Comparison of ENCODE assay signal across 36 cellular contexts in the genomic region with DNA sequence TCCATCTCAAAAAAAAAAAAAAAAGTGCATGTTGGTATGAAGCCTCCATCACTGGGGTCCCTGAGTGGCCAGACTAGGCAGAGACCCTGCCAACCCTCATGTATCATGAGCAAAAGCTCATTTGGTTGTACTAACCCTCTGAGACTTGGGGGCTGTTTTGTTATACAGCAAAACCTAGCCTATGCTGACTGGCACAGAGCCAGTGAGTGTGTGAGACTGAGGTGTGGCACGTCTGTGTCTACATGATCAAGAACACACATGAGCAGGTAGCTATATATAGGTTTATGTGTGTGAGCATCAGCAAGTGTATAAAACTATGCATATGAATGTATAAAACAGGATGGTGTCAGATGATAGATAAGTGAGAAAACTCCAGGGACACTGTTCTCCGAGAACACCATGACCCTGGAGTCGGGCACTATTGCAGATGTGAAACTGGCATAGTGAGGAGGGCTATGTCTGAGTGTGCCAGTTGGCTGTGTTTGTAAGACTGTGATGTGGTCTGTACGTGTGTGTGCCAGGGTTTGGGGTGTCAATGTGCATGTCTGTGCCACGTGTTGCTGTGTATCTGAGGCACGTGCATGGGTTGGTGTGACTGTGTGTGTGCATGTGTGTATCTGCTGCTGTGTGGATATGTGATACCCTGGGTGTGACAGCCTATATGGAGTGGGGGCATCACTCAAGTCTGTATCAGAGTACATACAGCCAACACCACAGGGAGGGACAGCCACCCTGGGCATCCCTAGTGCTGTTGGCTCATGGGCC. TPM values are rescaled to one million over a fixed set of nuclear protein-coding genes. Genes with fewer than 3 reads are reported as not detected.
"Had no signal": no experiment of that assay in that cellular context is flagged by ENCODE, and none has a peak within 500 bp of the region (broad histone marks: within the 10 kb centered on the region; RNA-seq: fewer than 3 reads in every experiment).

No MANE protein-coding gene starts in this region.

- H3K27ac Mint-ChIP-seq: activated B cell treated with CpG ODN at 0.5 μM for 24 hours; activated CD4-positive, alpha-beta memory T cell treated with anti-CD3 and anti-CD28 coated beads for 36 hours; activated naive CD4-positive, alpha-beta T cell treated with anti-CD3 and anti-CD28 coated beads for 36 hours; activated naive CD4-positive, alpha-beta T cell treated with anti-CD3 and anti-CD28 coated beads, Interleukin-2, amount 50 U/mL, for 72 hours; activated T-helper 1 cell treated with anti-CD3 and anti-CD28 coated beads, Interleukin-12 subunit alpha, Interleukin-12 subunit beta, Interleukin-2, Interleukin-4 antibody, amounts not matched to agents 30 ng/mL and 10 ng/mL and 1 ng/mL, durations not matched to agents 14 hours and 24 hours and 36 hours; T-helper 1 cell treated with Interleukin-12 subunit alpha and Interleukin-12 subunit beta and Interleukin-4 antibody, amounts not matched to agents 30 μg/mL and 1 μg/mL, for 36 hours; T-helper 2 cell treated with Interferon-gamma antibody and Interleukin-4, amounts not matched to agents 5 μg/mL and 100 μg/mL, for 36 hours had no signal

- DNase-seq: activated B cell treated with CpG ODN at 0.5 μM for 24 hours; activated CD4-positive, alpha-beta memory T cell treated with anti-CD3 and anti-CD28 coated beads for 36 hours; activated CD4-positive, alpha-beta T cell treated with anti-CD3 and anti-CD28 coated beads for 4 hours; activated CD4-positive, alpha-beta T cell treated with anti-CD3 and anti-CD28 coated beads, Interleukin-2, amount 50 U/mL, for 1 hour; activated CD4-positive, CD25-positive, alpha-beta regulatory T cell treated with anti-CD3 and anti-CD28 coated beads, Interleukin-2, amount 50 U/mL, for 72 hours; activated CD8-positive, alpha-beta memory T cell treated with anti-CD3 and anti-CD28 coated beads, Interleukin-2, amount 50 U/mL, for 4 hours; activated gamma-delta T cell treated with Interleukin-2 at 50 U/mL for 16 hours; activated naive CD4-positive, alpha-beta T cell treated with anti-CD3 and anti-CD28 coated beads for 36 hours; activated T-cell treated with anti-CD3 and anti-CD28 coated beads for 4 hours; activated T-cell treated with anti-CD3 and anti-CD28 coated beads, Interleukin-2, amount 50 U/mL, for 4 hours; adrenal gland; brain microvascular endothelial cell; NCI-H1092 treated with DMSO at 0.1 percent for 48 hours; NCI-H1417; NCI-H146; NCI-H187; NCI-H2029 treated with DMSO at 0.1 percent for 48 hours; NCI-H2107; NCI-H2171; NCI-H510A; NCI-H526; NCI-H748 treated with DMSO at 0.1 percent for 48 hours; NK-92 treated with Interleukin-12 subunit alpha and Interleukin-12 subunit beta, amount 100 ng/mL, for 24 hours; PC-3; Peyer's patch; RPMI8226; SHP77 treated with DMSO at 0.1 percent for 48 hours; SK-N-SH had no signal

- H3K9me3 Mint-ChIP-seq: activated B cell treated with CpG ODN at 0.5 μM for 24 hours; activated CD4-positive, alpha-beta memory T cell treated with anti-CD3 and anti-CD28 coated beads for 36 hours; activated naive CD4-positive, alpha-beta T cell treated with anti-CD3 and anti-CD28 coated beads for 36 hours; activated naive CD4-positive, alpha-beta T cell treated with anti-CD3 and anti-CD28 coated beads, Interleukin-2, amount 50 U/mL, for 72 hours; activated T-cell treated with anti-CD3 and anti-CD28 coated beads, Interleukin-2, amount 50 U/mL, for 4 hours; activated T-helper 1 cell treated with anti-CD3 and anti-CD28 coated beads, Interleukin-12 subunit alpha, Interleukin-12 subunit beta, Interleukin-2, Interleukin-4 antibody, amounts not matched to agents 30 ng/mL and 10 ng/mL and 1 ng/mL, durations not matched to agents 14 hours and 24 hours and 36 hours; central memory CD8-positive, alpha-beta T cell; T-helper 1 cell treated with Interleukin-12 subunit alpha and Interleukin-12 subunit beta and Interleukin-4 antibody, amounts not matched to agents 30 μg/mL and 1 μg/mL, for 36 hours; T-helper 2 cell treated with Interferon-gamma antibody and Interleukin-4, amounts not matched to agents 5 μg/mL and 100 μg/mL, for 36 hours had no signal

- ATAC-seq: activated T-cell treated with anti-CD3 and anti-CD28 coated beads, Interleukin-2, amount 50 U/mL, for 4 hours; PC-3 had no signal

- H3K9ac ChIP-seq: SK-N-SH had no signal

- H3K9me3 ChIP-seq: adrenal gland, Peyer's patch, SJSA1, SK-N-SH had no signal

- H3K36me3 ChIP-seq: adrenal gland, brain microvascular endothelial cell, cardiac muscle cell, Peyer's patch, SJSA1 had no signal

- H3K27me3 ChIP-seq: adrenal gland, brain microvascular endothelial cell, cardiac muscle cell, Peyer's patch, SJSA1 had no signal

- H3K4me1 Mint-ChIP-seq: activated B cell treated with CpG ODN at 0.5 μM for 24 hours; central memory CD8-positive, alpha-beta T cell had no signal

- H3K27ac ChIP-seq: adrenal gland, brain microvascular endothelial cell, cardiac muscle cell, Peyer's patch, SJSA1, VCaP had no signal

- H3K4me1 ChIP-seq: adrenal gland, Peyer's patch, SJSA1 had no signal

- H3K4me3 ChIP-seq: adrenal gland, cardiac muscle cell, Peyer's patch, SJSA1 had no signal

- H3K4me2 ChIP-seq: SK-N-SH had no signal

- H3K36me3 Mint-ChIP-seq: activated CD4-positive, alpha-beta memory T cell treated with anti-CD3 and anti-CD28 coated beads for 36 hours; activated naive CD4-positive, alpha-beta T cell treated with anti-CD3 and anti-CD28 coated beads, Interleukin-2, amount 50 U/mL, for 72 hours had no signal

- H3K4me3 Mint-ChIP-seq: activated B cell treated with CpG ODN at 0.5 μM for 24 hours; activated CD4-positive, alpha-beta memory T cell treated with anti-CD3 and anti-CD28 coated beads for 36 hours; activated naive CD4-positive, alpha-beta T cell treated with anti-CD3 and anti-CD28 coated beads for 36 hours; activated T-cell treated with anti-CD3 and anti-CD28 coated beads, Interleukin-2, amount 50 U/mL, for 4 hours; activated T-helper 1 cell treated with anti-CD3 and anti-CD28 coated beads, Interleukin-12 subunit alpha, Interleukin-12 subunit beta, Interleukin-2, Interleukin-4 antibody, amounts not matched to agents 30 ng/mL and 10 ng/mL and 1 ng/mL, durations not matched to agents 14 hours and 24 hours and 36 hours; central memory CD8-positive, alpha-beta T cell; T-helper 1 cell treated with Interleukin-12 subunit alpha and Interleukin-12 subunit beta and Interleukin-4 antibody, amounts not matched to agents 30 μg/mL and 1 μg/mL, for 36 hours; T-helper 2 cell treated with Interferon-gamma antibody and Interleukin-4, amounts not matched to agents 5 μg/mL and 100 μg/mL, for 36 hours had no signal

RNA-seq across cellular contexts. Expression of gene OLFM2, which starts 44.5 kb away (rescaled TPM):
- total RNA-seq: activated B cell treated with CpG ODN at 0.5 μM for 24 hours had no signal
